Comparison of ENCODE assay signal across 17 cellular contexts in the genomic region with DNA sequence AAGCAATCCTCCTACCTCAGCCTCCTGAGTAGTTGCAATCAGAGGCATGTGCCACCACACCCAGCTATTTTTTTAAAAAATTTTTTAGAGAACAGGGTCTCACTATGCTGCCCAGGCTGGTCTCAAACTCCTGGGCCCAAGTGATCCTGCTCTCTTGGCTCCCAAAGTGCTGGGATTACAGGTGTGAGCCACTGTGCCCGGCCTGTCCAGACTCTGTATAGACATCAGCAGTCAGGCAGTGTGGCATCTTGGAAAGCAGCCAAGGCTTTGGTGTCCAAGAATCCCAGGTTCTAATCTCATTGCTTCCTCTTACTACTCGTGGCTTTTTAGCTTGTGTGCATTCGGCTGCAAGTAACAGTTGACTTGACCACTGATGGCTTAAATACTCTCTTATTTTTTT. TPM values are rescaled to one million over a fixed set of nuclear protein-coding genes. Genes with fewer than 3 reads are reported as not detected.
DNase-seq lines count a peak whose midpoint lies in the region; ATAC-seq, FAIRE-seq and TF ChIP-seq lines count a peak whose summit lies in the region.
"Had no signal": no experiment of that assay in that cellular context is flagged by ENCODE, and none has a peak within 500 bp of the region (broad histone marks: within the 10 kb centered on the region; RNA-seq: fewer than 3 reads in every experiment).

No MANE protein-coding gene starts in this region.

- peaks cover 9 to 28% of the 10 kb centered on the region in 2 experiments; a peak in 4 of 5 replicates for H3K4me1 ChIP-seq in K562 (replicated peaks in 1 of 2; ENCODE audit: control insufficient read depth in 2 of 2, insufficient read depth in 2 of 2, low read length in 2 of 2)

- no peaks in the 10 kb centered on the region; the same call in 1 of the 2 replicates for H3K9me3 ChIP-seq in K562 (replicated peaks; ENCODE audit: control insufficient read depth, insufficient read depth, low read depth, low read length)
- H3K9me3 ChIP-seq: A549, SK-N-SH had no signal

- H3K27ac ChIP-seq in K562 (ENCODE audit: extremely low read depth, low read depth, low read length) = no peak overlapping the region
- H3K27ac ChIP-seq: A549; BLaER1 treated with 17β-estradiol and CSF1 and Interleukin-3, amounts not matched to agents 10 nM and 100 nM had no signal

- in situ Hi-C loops in K562 (cut with MboI) = no loop called here

- no peak for TF ChIP-seq EP300 in K562 (IDR thresholded peaks at IDR 0.05; ENCODE audit: low read length)

- peaks cover 26% of the 10 kb centered on the region for H3K79me2 ChIP-seq in K562 (ENCODE audit: control insufficient read depth, insufficient read depth, low read length)

- no peak for TF ChIP-seq POLR2A in K562 (conservative IDR thresholded peaks at IDR 0.05)

- H3K4me1 Mint-ChIP-seq in stimulated activated effector memory CD8-positive, alpha-beta T cell treated with anti-CD3 and anti-CD28 coated beads, Interleukin-12 subunit alpha, Interleukin-12 subunit beta, amount 100 ng/mL, for 72 hours = peaks cover 28% of the 10 kb centered on the region

- H3K9me1 ChIP-seq in K562 (ENCODE audit: control insufficient read depth, insufficient read depth, low read length) = no peaks in the 10 kb centered on the region

- no peak overlapping the region for H3K9ac ChIP-seq in K562 (ENCODE audit: insufficient read depth in 1 of 2, low read depth in 2 of 2, low read length in 2 of 2)
- H3K9ac ChIP-seq: BLaER1 treated with 17β-estradiol and CSF1 and Interleukin-3, amounts not matched to agents 10 nM and 100 nM; SK-N-SH had no signal

- TF ChIP-seq RAD21 in K562 (CRISPR knock-in tag; conservative IDR thresholded peaks at IDR 0.05 in 1 of 2, IDR thresholded peaks at IDR 0.05 in 1 of 2) = no peak

- no peaks in the 10 kb centered on the region; the same call in 1 of the 2 replicates for H4K20me1 ChIP-seq in K562 (replicated peaks; ENCODE audit: control insufficient read depth, insufficient read depth, low read length)

- H3K4me3 ChIP-seq in K562 = no peak overlapping the region
- H3K4me3 ChIP-seq: A549; BLaER1 treated with 17β-estradiol and CSF1 and Interleukin-3, amounts not matched to agents 10 nM and 100 nM had no signal

- no peaks in the 10 kb centered on the region for H3K27me3 ChIP-seq in K562 (ENCODE audit: control insufficient read depth in 2 of 2, insufficient read depth in 2 of 2, low read length in 2 of 2)
- H3K27me3 ChIP-seq: BLaER1 treated with 17β-estradiol and CSF1 and Interleukin-3, amounts not matched to agents 10 nM and 100 nM had no signal

- peaks cover 29% of the 10 kb centered on the region for H3K36me3 Mint-ChIP-seq in stimulated activated effector memory CD8-positive, alpha-beta T cell treated with anti-CD3 and anti-CD28 coated beads, Interleukin-12 subunit alpha, Interleukin-12 subunit beta, amount 100 ng/mL, for 72 hours

- H3K4me3 Mint-ChIP-seq in stimulated activated effector memory CD8-positive, alpha-beta T cell treated with anti-CD3 and anti-CD28 coated beads, Interleukin-12 subunit alpha, Interleukin-12 subunit beta, amount 100 ng/mL, for 72 hours = no peak overlapping the region
- H3K4me3 Mint-ChIP-seq: HFFc6, IgD-negative memory B cell, T-cell had no signal

- POLR2A ChIA-PET in K562 (lab: Yijun Ruan, JAX) = interaction anchor here (0.6 to 1.3 kb wide), 3 partner anchors 11 to 541 kb away, joined by 3 to 7 read pairs (median 3); no protein-coding TSS in a partner anchor

- no peak overlapping the region for H2AFZ ChIP-seq in K562 (ENCODE audit: low read depth, low read length)

- no TSS peak for BruUV-seq in K562 (replicated peaks; lab: Mats Ljungman, UMichigan)

- H3K27ac Mint-ChIP-seq in stimulated activated effector memory CD8-positive, alpha-beta T cell treated with anti-CD3 and anti-CD28 coated beads, Interleukin-12 subunit alpha, Interleukin-12 subunit beta, amount 100 ng/mL, for 72 hours = peak overlapping the region; percentile 60
- H3K27ac Mint-ChIP-seq: HFFc6, IgD-negative memory B cell, T-cell had no signal

- no peak for TF ChIP-seq CTCF in K562 (IDR thresholded peaks at IDR 0.05 in 2 of 3, conservative IDR thresholded peaks at IDR 0.05 in 1 of 3; ENCODE audit: insufficient read depth in 2 of 3, low read depth in 1 of 3, low read length in 3 of 3)

- no peaks in the 10 kb centered on the region; the same call in 2 of the 3 replicates for H3K36me3 ChIP-seq in K562 (ENCODE audit: control insufficient read depth, insufficient read depth, low read length)

- no peaks in the 10 kb centered on the region for H3K9me3 Mint-ChIP-seq in stimulated activated effector memory CD8-positive, alpha-beta T cell treated with anti-CD3 and anti-CD28 coated beads, Interleukin-12 subunit alpha, Interleukin-12 subunit beta, amount 100 ng/mL, for 72 hours
- H3K9me3 Mint-ChIP-seq: HFFc6, IgD-negative memory B cell had no signal

- WGBS in K562 (ENCODE audit: insufficient coverage, low coverage, missing lambda C conversion rate) = 43% methylated on average over 3 of the region's 3 CpGs

- intact Hi-C loops in K562 (cut with micrococcal nuclease) = no loop called here

- CTCF ChIA-PET in K562 (lab: Yijun Ruan, JAX; ENCODE audit: low intra/inter-chr PET ratio) = no interaction called here

- peak; percentile 48 for DNase-seq in NCI-H82 (lab: John Stamatoyannopoulos, UW)
- DNase-seq in NCI-H82 treated with DMSO at 0.1 percent for 48 hours (lab: John Stamatoyannopoulos, UW; ENCODE audit: unreplicated experiment) = no peak
- peak; percentile 20 for DNase-seq in M059J (ENCODE audit: low read depth)
- DNase-seq in K562 (ENCODE audit: extremely low read depth in 1 of 4, low spot score in 3 of 4) = peak in 1 of 4 experiments; percentile 15
- no peak for DNase-seq in stimulated activated effector memory CD8-positive, alpha-beta T cell treated with anti-CD3 and anti-CD28 coated beads, Interleukin-12 subunit alpha, Interleukin-12 subunit beta, amount 100 ng/mL, for 72 hours (ENCODE audit: low spot score in 2 of 2)
- DNase-seq: HFFc6, NCI-H146, SHP77, SK-N-SH, T-cell had no signal

- no peak overlapping the region for H3K4me2 ChIP-seq in K562 (ENCODE audit: insufficient read depth, low read length)
- H3K4me2 ChIP-seq: A549; BLaER1 treated with 17β-estradiol and CSF1 and Interleukin-3, amounts not matched to agents 10 nM and 100 nM; SK-N-SH had no signal

- FAIRE-seq in K562 (lab: Jason Lieb, UNC) = no peak
- FAIRE-seq: GM12892 had no signal

- no peak for ATAC-seq in K562
- no peak for ATAC-seq in stimulated activated effector memory CD8-positive, alpha-beta T cell treated with anti-CD3 and anti-CD28 coated beads, Interleukin-12 subunit alpha, Interleukin-12 subunit beta, amount 100 ng/mL, for 72 hours
- no peak for ATAC-seq in HG03571 (IDR thresholded peaks at IDR 0.05; ENCODE audit: unreplicated experiment)
- ATAC-seq in GM18861 (IDR thresholded peaks at IDR 0.05; ENCODE audit: unreplicated experiment) = no peak
- ATAC-seq: A549, Panc1, T-cell had no signal

TF ChIP-seq in K562, 482 proteins besides CTCF, POLR2A, EP300 and RAD21 (continues in another document):
- TF ChIP-seq ARHGAP35 (IDR thresholded peaks at IDR 0.05; ENCODE audit: partially characterized antibody) (no peak), XRCC4 (IDR thresholded peaks at IDR 0.05; ENCODE audit: extremely low read depth, insufficient read depth, insufficient read length) (no peak), TEAD2 (tag; IDR thresholded peaks at IDR 0.05) (no peak), ETV1 (tag; conservative IDR thresholded peaks at IDR 0.05; ENCODE audit: low read depth) (no peak), TAF15 (IDR thresholded peaks at IDR 0.05; ENCODE audit: low read depth, low read length) (no peak), NFIC (IDR thresholded peaks at IDR 0.05) (peak; percentile 68), SOX6 (IDR thresholded peaks at IDR 0.05) (no peak), ZNF121 (CRISPR knock-in tag; conservative IDR thresholded peaks at IDR 0.05) (peak; percentile 86), JUNB (CRISPR knock-in tag; conservative IDR thresholded peaks at IDR 0.05) (no peak), RBM15 (IDR thresholded peaks at IDR 0.05; ENCODE audit: insufficient read depth, low read length) (no peak), HDAC3 (IDR thresholded peaks at IDR 0.05; ENCODE audit: borderline replicate concordance, partially characterized antibody) (no peak), POLR2H (tag; IDR thresholded peaks at IDR 0.05; ENCODE audit: low read depth) (no peak), BDP1 (IDR thresholded peaks at IDR 0.05; ENCODE audit: insufficient read depth, insufficient read length) (no peak)

RNA-seq across cellular contexts. Expression of gene BICRA, which starts 43.4 kb away (rescaled TPM):
- total RNA-seq in M059J (2014; rRNA removed; shearing (Covaris generic)) = 2.7 and 5.3 TPM in 2 replicates
- 9.5 and 15.2 TPM in 2 replicates for total RNA-seq in K562 (2011; cell fraction: chromatin; rRNA removed; ENCODE audit: low replicate concordance)
- total RNA-seq in K562 (2011; cell fraction: nucleolus; rRNA removed) = 8.5 and 9.6 TPM in 2 replicates
- 8.5 and 11.8 TPM in 2 replicates for total RNA-seq in K562 (2011; cell fraction: nucleoplasm; rRNA removed)
- total RNA-seq in K562 (2014; rRNA removed) (1.0 and 1.2 TPM in 2 replicates), K562 (2014; rRNA removed; fragmentation: Illumina TruSeq; extraction: Trizol) (0.87 and 1.6 TPM in 2 replicates), K562 (2015; rRNA removed; fragmentation: Illumina TruSeq; extraction: Trizol) (1.4 and 1.5 TPM in 2 replicates), K562 (2021) (8.8 and 9.0 TPM in 2 replicates)
- polyA plus RNA-seq in K562 (2011; rRNA removed) (0.26 and 0.51 TPM in 2 replicates), K562 (2014; fragmentation: Illumina TruSeq; extraction: Trizol) (7.4 and 7.6 TPM in 2 replicates), K562 (2014; fragmentation: Nextera tagmentation; extraction: Ambion mirVana) (under 1 TPM; 0.01 to 0.07 TPM), K562 (2014; rRNA removed) (1.7 and 2.7 TPM in 2 replicates)
- 0.29 and 0.31 TPM in 2 replicates for polyA plus RNA-seq in K562 (2011; cell fraction: cytosol; rRNA removed)
- 2.0 and 2.6 TPM in 2 replicates for polyA plus RNA-seq in K562 (2011; cell fraction: nucleus; rRNA removed)
- polyA plus RNA-seq in K562 (2012) = 5.1 and 5.2 TPM in 2 replicates
- polyA minus RNA-seq in K562 (2011; rRNA and poly(A)+ RNA removed) = 0.90 and 1.2 TPM in 2 replicates
- polyA minus RNA-seq in K562 (2011; cell fraction: cytosol; rRNA and poly(A)+ RNA removed) = 1.2 and 1.3 TPM in 2 replicates
- polyA minus RNA-seq in K562 (2011; cell fraction: nucleus; rRNA and poly(A)+ RNA removed) = 3.1 and 4.8 TPM in 2 replicates

Comparison
In these comparisons a context has a peak if more than half of its experiments do, and no peak if none do; other contexts are left out.
1. DNase-seq: peak in NCI-H82 (single experiment) and M059J (single experiment); none in NCI-H82 treated with DMSO at 0.1 percent for 48 hours (single experiment) and stimulated activated effector memory CD8-positive, alpha-beta T cell treated with anti-CD3 and anti-CD28 coated beads, Interleukin-12 subunit alpha, Interleukin-12 subunit beta, amount 100 ng/mL, for 72 hours (0 of 2).